7 cellular contexts compared by ENCODE assay signal in the genomic region with DNA sequence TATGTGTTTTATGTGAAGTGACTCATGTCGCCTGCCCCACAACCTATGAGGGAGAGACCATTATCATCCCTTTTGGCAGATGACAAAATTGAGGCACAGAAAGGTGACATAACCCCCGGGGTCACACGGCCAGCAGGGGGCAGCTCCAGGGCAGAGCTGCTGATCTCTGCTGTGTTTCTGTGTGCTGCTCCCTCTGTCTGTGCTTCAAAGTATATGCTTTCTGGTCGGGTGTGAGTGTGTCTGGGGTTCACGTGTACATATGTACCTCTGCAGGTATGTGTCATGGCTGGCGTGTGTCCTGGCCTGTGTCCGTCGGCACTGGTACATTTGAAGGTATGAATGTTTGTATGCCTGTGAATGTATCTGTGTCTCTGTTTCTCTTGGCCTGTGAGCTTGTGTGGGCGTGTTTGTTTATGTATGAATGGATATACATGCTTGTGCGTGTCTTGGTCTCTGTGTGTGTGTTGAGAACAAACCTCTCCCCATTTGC. TPM values are rescaled to one million over a fixed set of nuclear protein-coding genes. Genes with fewer than 3 reads are reported as not detected.
DNase-seq lines count a peak whose midpoint lies in the region; ATAC-seq, FAIRE-seq and TF ChIP-seq lines count a peak whose summit lies in the region.

No MANE protein-coding gene starts in this region.

- peaks cover 36% of the 10 kb centered on the region for H3K36me3 Mint-ChIP-seq in activated B cell treated with CpG ODN at 0.5 μM for 24 hours (ENCODE audit: low read depth)

- H3K4me3 ChIP-seq in bronchial epithelial cell (ENCODE audit: low read depth, low read length) (no peak overlapping the region), mesenchymal stem cell (ENCODE audit: insufficient read depth in 1 of 2, low read depth in 1 of 2, low read length in 2 of 2) (no peak overlapping the region)

- no peak for TF ChIP-seq POLR2A in GM12891 (IDR thresholded peaks at IDR 0.05; ENCODE audit: low read depth, low read length)

- H3K23ac ChIP-seq in mesenchymal stem cell (ENCODE audit: low read length in 2 of 2): no peak overlapping the region

- H3K9me3 Mint-ChIP-seq in activated B cell treated with CpG ODN at 0.5 μM for 24 hours: no peaks in the 10 kb centered on the region

- no peaks in the 10 kb centered on the region for H3K27me3 Mint-ChIP-seq in activated B cell treated with CpG ODN at 0.5 μM for 24 hours

- H3K4me3 Mint-ChIP-seq in activated B cell treated with CpG ODN at 0.5 μM for 24 hours: no peak overlapping the region

- peak; percentile 20 for ATAC-seq in activated B cell treated with CpG ODN at 0.5 μM for 24 hours (ENCODE audit: low read depth)
- no peak for ATAC-seq in GM18870 (IDR thresholded peaks at IDR 0.05; ENCODE audit: unreplicated experiment)

- POLR2A ChIA-PET in activated B cell treated with CpG ODN at 0.5 μM for 24 hours (lab: Charles Lee): interaction anchor here (0.6 to 1.5 kb wide), 8 partner anchors 12 to 1095 kb away, joined by 3 to 11 read pairs (median 3); a partner anchor contains a TSS

- H4K91ac ChIP-seq in mesenchymal stem cell (ENCODE audit: low read length): no peak overlapping the region

- H3K27ac ChIP-seq in mesenchymal stem cell (ENCODE audit: low read length, poor library complexity, severe bottlenecking): no peak overlapping the region

- peaks cover 46% of the 10 kb centered on the region for H3K4me1 Mint-ChIP-seq in activated B cell treated with CpG ODN at 0.5 μM for 24 hours

- H2BK120ac ChIP-seq in mesenchymal stem cell (ENCODE audit: low read depth, low read length): no peak overlapping the region

- peak overlapping the region; percentile 53 for H3K27ac Mint-ChIP-seq in activated B cell treated with CpG ODN at 0.5 μM for 24 hours

- intact Hi-C loops in activated B cell treated with CpG ODN at 0.5 μM for 24 hours (cut with micrococcal nuclease): loop anchor here (1.0 to 5.0 kb wide), 2 partner anchors 13 to 33 kb away; no protein-coding TSS in a partner anchor

- H2AFZ ChIP-seq in mesenchymal stem cell (ENCODE audit: low read depth, low read length): peak overlapping the region; percentile 3

- 62% methylated on average over 8 of the region's 10 CpGs for WGBS in mesenchymal stem cell

- CTCF ChIA-PET in activated B cell treated with CpG ODN at 0.5 μM for 24 hours (lab: Charles Lee): interaction anchor here (0.6 to 3.5 kb wide), 6 partner anchors 11 to 26 kb away, joined by 3 to 24 read pairs (median 7); no protein-coding TSS in a partner anchor

- peak; percentile 95 for FAIRE-seq in GM12891 (lab: Jason Lieb, UNC)
- FAIRE-seq in bronchial epithelial cell (lab: Jason Lieb, UNC): peak; percentile 99

- no peak overlapping the region for H2AK5ac ChIP-seq in mesenchymal stem cell (ENCODE audit: low read length, severe bottlenecking)

- no peak overlapping the region for H3K18ac ChIP-seq in mesenchymal stem cell (ENCODE audit: low read depth in 1 of 2, low read length in 2 of 2)

- H2BK15ac ChIP-seq in mesenchymal stem cell (ENCODE audit: low read depth, poor library complexity, severe bottlenecking): no peak overlapping the region

- no peak overlapping the region for H2BK5ac ChIP-seq in mesenchymal stem cell (ENCODE audit: low read depth, low read length, poor library complexity, severe bottlenecking)

- H3K14ac ChIP-seq in mesenchymal stem cell (ENCODE audit: low read length in 2 of 2): peak overlapping the region in 1 of 2 experiments; percentile 4

- DNase-seq in GM12891 (ENCODE audit: insufficient read length, low spot score) (peak; percentile 86), M059J (ENCODE audit: low read depth) (peak; percentile 43), activated B cell treated with CpG ODN at 0.5 μM for 24 hours (peak; percentile 61), bronchial epithelial cell (ENCODE audit: low read depth) (peak; percentile 99), mesenchymal stem cell (peak; percentile 49)
- peak; percentile 47 to 71 (median 62) for DNase-seq in stimulated activated naive CD4-positive, alpha-beta T cell (lab: John Stamatoyannopoulos, UW)

- H3K9ac ChIP-seq in mesenchymal stem cell (ENCODE audit: low read length): no peak overlapping the region

- H3K79me1 ChIP-seq in mesenchymal stem cell (replicated peaks; ENCODE audit: low read length, poor library complexity, severe bottlenecking): peaks cover 2% of the 10 kb centered on the region

- no peaks in the 10 kb centered on the region for H3K9me3 ChIP-seq in mesenchymal stem cell (ENCODE audit: control insufficient read depth, low read length)

- H3K36me3 ChIP-seq in bronchial epithelial cell (ENCODE audit: control insufficient read depth, insufficient read depth, low read length) (no peaks in the 10 kb centered on the region), mesenchymal stem cell (ENCODE audit: control insufficient read depth in 1 of 2, insufficient read depth in 2 of 2, low read depth in 1 of 2, low read length in 2 of 2) (no peaks in the 10 kb centered on the region)

- no peaks in the 10 kb centered on the region for H3K27me3 ChIP-seq in bronchial epithelial cell (ENCODE audit: control insufficient read depth, insufficient read depth, low read length)
- H3K27me3 ChIP-seq in mesenchymal stem cell (ENCODE audit: control insufficient read depth in 1 of 2, insufficient read depth in 1 of 2, low read length in 2 of 2): peaks cover 12% of the 10 kb centered on the region in 2 experiments

- no peak overlapping the region for H3K4ac ChIP-seq in mesenchymal stem cell (ENCODE audit: low read depth in 1 of 2, low read length in 2 of 2)

- no peak overlapping the region for H2BK12ac ChIP-seq in mesenchymal stem cell (ENCODE audit: low read length in 2 of 2)

- TF ChIP-seq CTCF in activated B cell treated with CpG ODN at 0.5 μM for 24 hours (IDR thresholded peaks at IDR 0.05): peak; percentile 17
- TF ChIP-seq CTCF in bronchial epithelial cell (IDR thresholded peaks at IDR 0.05; ENCODE audit: insufficient read depth, low read length, severe bottlenecking): peak; percentile 87

- no peak overlapping the region for H4K8ac ChIP-seq in mesenchymal stem cell (ENCODE audit: low read length)

- H3K4me2 ChIP-seq in mesenchymal stem cell (ENCODE audit: low read length, poor library complexity, severe bottlenecking): no peak overlapping the region

- peaks cover 17% of the 10 kb centered on the region for H3K4me1 ChIP-seq in mesenchymal stem cell (ENCODE audit: control insufficient read depth, insufficient read depth, low read depth, low read length)

TF ChIP-seq in GM12891, 5 proteins besides CTCF, POLR2A, EP300 and RAD21:
- TF ChIP-seq POLR2AphosphoS5 (IDR thresholded peaks at IDR 0.05; ENCODE audit: low read depth, low read length) (no peak), TAF1 (IDR thresholded peaks at IDR 0.05; ENCODE audit: low read depth, low read length) (no peak), POU2F2 (IDR thresholded peaks at IDR 0.05; ENCODE audit: low read depth, low read length) (no peak), PAX5 (IDR thresholded peaks at IDR 0.05; ENCODE audit: insufficient read depth, low read length, severe bottlenecking) (no peak)

RNA-seq across cellular contexts. Expression of a gene that starts 7.1 kb away (rescaled TPM):
- 6.7 TPM for polyA plus RNA-seq in GM12891 (2012; ENCODE audit: low read depth, missing spikeins)
- 0.17 and 3.3 TPM in 2 replicates for total RNA-seq in M059J (2014; rRNA removed; shearing (Covaris generic))
- total RNA-seq in activated B cell treated with CpG ODN at 0.5 μM for 24 hours: 37.2 and 37.3 TPM in 2 replicates
- total RNA-seq in bronchial epithelial cell: 7.6 and 8.6 TPM in 2 replicates
- polyA plus RNA-seq in mesenchymal stem cell (2013, experiment 1 of 2): 1.6 TPM
- polyA plus RNA-seq in mesenchymal stem cell (2013, experiment 2 of 2): 2.0 TPM

RNA-seq across cellular contexts. Expression of a gene that starts 22.6 kb away (rescaled TPM):
- not detected for polyA plus RNA-seq in GM12891 (2012; ENCODE audit: low read depth, missing spikeins)
- total RNA-seq in M059J (2014; rRNA removed; shearing (Covaris generic)): not detected in 2 replicates
- total RNA-seq in activated B cell treated with CpG ODN at 0.5 μM for 24 hours: not detected in 2 replicates
- 1.1 and 5.8 TPM in 2 replicates for total RNA-seq in bronchial epithelial cell
- not detected for polyA plus RNA-seq in mesenchymal stem cell (2013, experiment 1 of 2)
- polyA plus RNA-seq in mesenchymal stem cell (2013, experiment 2 of 2): not detected

RNA-seq across cellular contexts. Expression of a gene that starts 30.0 kb away (rescaled TPM):
- not detected for polyA plus RNA-seq in GM12891 (2012; ENCODE audit: low read depth, missing spikeins)
- 3.8 TPM in 1 of 2 replicates, not detected in the other for total RNA-seq in M059J (2014; rRNA removed; shearing (Covaris generic))
- total RNA-seq in activated B cell treated with CpG ODN at 0.5 μM for 24 hours (1.00 and 2.4 TPM in 2 replicates), bronchial epithelial cell (1.7 TPM in 1 of 2 replicates, not detected in the other)
- 2.6 TPM for polyA plus RNA-seq in mesenchymal stem cell (2013, experiment 1 of 2)
- polyA plus RNA-seq in mesenchymal stem cell (2013, experiment 2 of 2): 3.9 TPM

Comparison
In these comparisons a context has a peak if more than half of its experiments do, and no peak if none do; other contexts are left out.
1. DNase-seq: peak in every context shown above with its lines; median percentile 99 in bronchial epithelial cell; 86 in GM12891; 62 in stimulated activated naive CD4-positive, alpha-beta T cell; 61 in activated B cell treated with CpG ODN at 0.5 μM for 24 hours; 49 in mesenchymal stem cell; 43 in M059J.